In genomic region chr3:55486857-55487375, GRCh38 we compare ENCODE assay signal across 7 cellular contexts. TPM values are rescaled to one million over a fixed set of nuclear protein-coding genes. Genes with fewer than 3 reads are reported as not detected.
DNase-seq lines count a peak whose midpoint lies in the region; ATAC-seq lines count a peak whose summit lies in the region.

TSS of gene WNT5A (minus strand) at chr3:55487306. CDS start at chr3:55486985, 321 bp downstream.

- H3K9me3 ChIP-seq in effector memory CD4-positive, alpha-beta T cell (ENCODE audit: control insufficient read depth, low read length), result no peaks in the 10 kb centered on the region

- no peak for DNase-seq in H4 (ENCODE audit: low spot score)
- peak; percentile 72 for DNase-seq in RPMI7951 (ENCODE audit: low read depth)
- DNase-seq in myocyte (ENCODE audit: low read depth), result peak; percentile 68
- DNase-seq in MV-4-11 (lab: John Stamatoyannopoulos, UW), result no peak
- no peak for DNase-seq in effector memory CD4-positive, alpha-beta T cell

- no peak within 1 kb of the TSS for H3K27ac ChIP-seq in effector memory CD4-positive, alpha-beta T cell (ENCODE audit: insufficient read depth, low read length, poor library complexity, severe bottlenecking)

- ATAC-seq in esophagus mucosa (peak; percentile 10), HG03571 (IDR thresholded peaks at IDR 0.05; ENCODE audit: unreplicated experiment) (no peak)

- no peaks in the 10 kb centered on the region for H3K36me3 ChIP-seq in effector memory CD4-positive, alpha-beta T cell (ENCODE audit: control insufficient read depth, insufficient read depth, low read length)

- H3K4me3 ChIP-seq in effector memory CD4-positive, alpha-beta T cell (ENCODE audit: insufficient read depth, low read depth, low read length, poor library complexity, severe bottlenecking), result no peak within 1 kb of the TSS

- no peaks in the 10 kb centered on the region for H3K4me1 ChIP-seq in effector memory CD4-positive, alpha-beta T cell (ENCODE audit: control insufficient read depth, insufficient read depth, low read length, poor library complexity, severe bottlenecking)

- peaks cover 11% of the 10 kb centered on the region for H3K27me3 ChIP-seq in effector memory CD4-positive, alpha-beta T cell (replicated peaks; ENCODE audit: control insufficient read depth, insufficient read depth, low read length, poor library complexity, severe bottlenecking)

RNA-seq across cellular contexts. Expression of gene WNT5A, which starts in this region (rescaled TPM):
- total RNA-seq in H4 (2014; rRNA removed; shearing (Covaris generic)), result 40.8 and 63.3 TPM in 2 replicates
- 193 and 213 TPM in 2 replicates for total RNA-seq in RPMI7951 (2014; rRNA removed; shearing (Covaris generic))
- total RNA-seq in esophagus mucosa (17.7 TPM), myocyte (34.5 and 35.5 TPM in 2 replicates)
- polyA plus RNA-seq in myocyte (2012), result 19.6 TPM

Comparison
In these comparisons a context has a peak if more than half of its experiments do, and no peak if none do; other contexts are left out.
1. DNase-seq: peak in RPMI7951 (single experiment) and myocyte (single experiment); none in H4 (single experiment), MV-4-11 (single experiment) and effector memory CD4-positive, alpha-beta T cell (0 of 3).